Comparison of ENCODE assay signal across 14 cellular contexts in genomic region chr17:39244016-39244599, GRCh38. TPM values are rescaled to one million over a fixed set of nuclear protein-coding genes. Genes with fewer than 3 reads are reported as not detected.
A peak's percentile ranks its signal among the peaks of the same experiment; 100 is the strongest.
DNase-seq lines count a peak whose midpoint lies in the region; ATAC-seq, FAIRE-seq and TF ChIP-seq lines count a peak whose summit lies in the region.
"Had no signal": no experiment of that assay in that cellular context is flagged by ENCODE, and none has a peak within 500 bp of the region (broad histone marks: within the 10 kb centered on the region; RNA-seq: fewer than 3 reads in every experiment).

No MANE protein-coding gene starts in this region.

- no peak for TF ChIP-seq POLR2A in K562 (conservative IDR thresholded peaks at IDR 0.05)

- H3K27ac ChIP-seq in K562 (ENCODE audit: extremely low read depth, low read depth, low read length): no peak overlapping the region
- H3K27ac ChIP-seq: adrenal gland had no signal

- peaks cover 4% of the 10 kb centered on the region for H3K27me3 Mint-ChIP-seq in activated T-cell treated with anti-CD3 and anti-CD28 coated beads, Interleukin-2, amount 50 U/mL, for 24 hours

- no peak for TF ChIP-seq CTCF in Loucy (conservative IDR thresholded peaks at IDR 0.05; ENCODE audit: low read length)
- no peak for TF ChIP-seq CTCF in K562 (IDR thresholded peaks at IDR 0.05 in 2 of 3, conservative IDR thresholded peaks at IDR 0.05 in 1 of 3; ENCODE audit: insufficient read depth in 2 of 3, low read depth in 1 of 3, low read length in 3 of 3)

- H3K9me1 ChIP-seq in K562 (ENCODE audit: control insufficient read depth, insufficient read depth, low read length): no peaks in the 10 kb centered on the region

- H2AFZ ChIP-seq in Loucy (ENCODE audit: low read length) (peak overlapping the region; percentile 49), K562 (ENCODE audit: low read depth, low read length) (peak overlapping the region; percentile 32; the same call in 1 of the 2 replicates)

- no peak for TF ChIP-seq RAD21 in K562 (CRISPR knock-in tag; conservative IDR thresholded peaks at IDR 0.05 in 1 of 2, IDR thresholded peaks at IDR 0.05 in 1 of 2)

- peak overlapping the region; percentile 64 for H3K4me3 ChIP-seq in Loucy (ENCODE audit: low read length, poor library complexity, severe bottlenecking)
- H3K4me3 ChIP-seq in K562: no peak overlapping the region
- H3K4me3 ChIP-seq: adrenal gland had no signal

- POLR2A ChIA-PET in K562 (lab: Yijun Ruan, JAX): interaction anchor here (0.6 to 1.5 kb wide), 13 partner anchors 9 to 583 kb away, joined by 3 to 8 read pairs (median 3); partner anchors contain the start of gene RPL19

- ATAC-seq in K562 (no peak; the same call in 2 of the 3 replicates), HG02759 (IDR thresholded peaks at IDR 0.05; ENCODE audit: unreplicated experiment) (no peak)

- no peaks in the 10 kb centered on the region for H3K9me2 ChIP-seq in Loucy (replicated peaks; ENCODE audit: low read depth, low read length)

- H3K9me3 ChIP-seq in Loucy (ENCODE audit: insufficient read depth, low read depth, low read length) (no peaks in the 10 kb centered on the region), K562 (replicated peaks; ENCODE audit: control insufficient read depth, insufficient read depth, low read depth, low read length) (no peaks in the 10 kb centered on the region)
- H3K9me3 ChIP-seq: adrenal gland had no signal

- TF ChIP-seq EP300 in K562 (IDR thresholded peaks at IDR 0.05; ENCODE audit: low read length): no peak

- H3K79me2 ChIP-seq in Loucy (ENCODE audit: insufficient read depth, low read length) (no peaks in the 10 kb centered on the region), K562 (ENCODE audit: control insufficient read depth, insufficient read depth, low read length) (no peaks in the 10 kb centered on the region)

- no peaks in the 10 kb centered on the region for H3K36me3 ChIP-seq in Loucy (ENCODE audit: insufficient read depth, low read length)
- H3K36me3 ChIP-seq in K562 (ENCODE audit: control insufficient read depth, insufficient read depth, low read length): no peaks in the 10 kb centered on the region
- H3K36me3 ChIP-seq: adrenal gland had no signal

- WGBS in K562 (ENCODE audit: insufficient coverage, low coverage, missing lambda C conversion rate): 47% methylated on average over 11 of the region's 11 CpGs

- H3K9ac ChIP-seq in Loucy (ENCODE audit: low read depth, low read length, poor library complexity, severe bottlenecking): peak overlapping the region; percentile 60
- peak overlapping the region in 1 of 2 experiments; percentile 49; a peak in 2 of 4 replicates for H3K9ac ChIP-seq in K562 (ENCODE audit: insufficient read depth in 1 of 2, low read depth in 2 of 2, low read length in 2 of 2)

- no peak for FAIRE-seq in K562 (lab: Jason Lieb, UNC)
- FAIRE-seq: frontal cortex had no signal

- peak overlapping the region; percentile 88 for H3K4me2 ChIP-seq in Loucy (ENCODE audit: low read depth, low read length, poor library complexity, severe bottlenecking)
- no peak overlapping the region for H3K4me2 ChIP-seq in K562 (ENCODE audit: insufficient read depth, low read length)

- no peaks in the 10 kb centered on the region for H3K36me3 Mint-ChIP-seq in activated T-cell treated with anti-CD3 and anti-CD28 coated beads, Interleukin-2, amount 50 U/mL, for 24 hours (ENCODE audit: low read depth)

- intact Hi-C loops in K562 (cut with micrococcal nuclease): loop anchor here (1.0 to 10.0 kb wide), 2 partner anchors 37 to 89 kb away; partner anchors contain the start of gene PLXDC1

- H3K27me3 ChIP-seq in Loucy (ENCODE audit: insufficient read depth, low read length, poor library complexity, severe bottlenecking): no peaks in the 10 kb centered on the region
- no peaks in the 10 kb centered on the region for H3K27me3 ChIP-seq in K562 (ENCODE audit: control insufficient read depth in 2 of 2, insufficient read depth in 2 of 2, low read length in 2 of 2)
- H3K27me3 ChIP-seq: adrenal gland had no signal

- in situ Hi-C loops in K562 (cut with MboI): no loop called here

- DNase-seq in activated T-cell treated with anti-CD3 and anti-CD28 coated beads, Interleukin-2, amount 50 U/mL, for 24 hours: peak; percentile 29
- no peak for DNase-seq in activated T-cell treated with anti-CD3 and anti-CD28 coated beads for 4 hours
- DNase-seq in K562 (ENCODE audit: extremely low read depth in 1 of 4, low spot score in 3 of 4): no peak
- peak; percentile 45 for DNase-seq in retina
- no peak for DNase-seq in NCI-H2196 (lab: John Stamatoyannopoulos, UW; ENCODE audit: unreplicated experiment)
- DNase-seq in NCI-H2081 treated with DMSO at 0.1 percent for 48 hours (lab: John Stamatoyannopoulos, UW): no peak

- no TSS peak for BruUV-seq in K562 (replicated peaks; lab: Mats Ljungman, UMichigan)

- no peaks in the 10 kb centered on the region for H4K20me1 ChIP-seq in Loucy (ENCODE audit: insufficient read depth, low read length, poor library complexity, severe bottlenecking)
- H4K20me1 ChIP-seq in K562 (replicated peaks; ENCODE audit: control insufficient read depth, insufficient read depth, low read length): peaks cover 4% of the 10 kb centered on the region; the same call in 1 of the 2 replicates

- CTCF ChIA-PET in K562 (lab: Yijun Ruan, JAX; ENCODE audit: low intra/inter-chr PET ratio): interaction anchor here (0.5 to 1.8 kb wide), 4 partner anchors 8 to 326 kb away, joined by 3 to 21 read pairs (median 10); no protein-coding TSS in a partner anchor

- H3K9me3 Mint-ChIP-seq in activated T-cell treated with anti-CD3 and anti-CD28 coated beads, Interleukin-2, amount 50 U/mL, for 24 hours: no peaks in the 10 kb centered on the region
- H3K9me3 Mint-ChIP-seq: T-helper 2 cell treated with Interferon-gamma antibody and Interleukin-4, amounts not matched to agents 5 μg/mL and 100 μg/mL, for 36 hours had no signal

- H3F3A ChIP-seq in Loucy (ENCODE audit: low read depth): peaks cover 4% of the 10 kb centered on the region; the same call in 1 of the 2 replicates

- no peak overlapping the region for H3K4me3 Mint-ChIP-seq in activated T-cell treated with anti-CD3 and anti-CD28 coated beads, Interleukin-2, amount 50 U/mL, for 24 hours
- H3K4me3 Mint-ChIP-seq: T-helper 2 cell treated with Interferon-gamma antibody and Interleukin-4, amounts not matched to agents 5 μg/mL and 100 μg/mL, for 36 hours had no signal

- peaks cover 18% of the 10 kb centered on the region for H3K4me1 Mint-ChIP-seq in activated T-cell treated with anti-CD3 and anti-CD28 coated beads, Interleukin-2, amount 50 U/mL, for 24 hours (ENCODE audit: low read depth)

- H3K27ac Mint-ChIP-seq in activated T-cell treated with anti-CD3 and anti-CD28 coated beads, Interleukin-2, amount 50 U/mL, for 24 hours: no peak overlapping the region
- H3K27ac Mint-ChIP-seq: T-helper 2 cell treated with Interferon-gamma antibody and Interleukin-4, amounts not matched to agents 5 μg/mL and 100 μg/mL, for 36 hours had no signal

- peaks cover 20% of the 10 kb centered on the region for H3K4me1 ChIP-seq in Loucy (ENCODE audit: insufficient read depth, low read length, poor library complexity, severe bottlenecking)
- H3K4me1 ChIP-seq in K562 (replicated peaks in 1 of 2; ENCODE audit: control insufficient read depth in 2 of 2, insufficient read depth in 2 of 2, low read length in 2 of 2): peaks cover 2 to 14% of the 10 kb centered on the region in 2 experiments; a peak in 4 of 5 replicates
- H3K4me1 ChIP-seq: adrenal gland had no signal

RNA-seq across cellular contexts. Expression of gene STAC2, which starts 18.4 kb away (rescaled TPM):
- not detected in 2 replicates for total RNA-seq in K562 (2011; cell fraction: chromatin; rRNA removed; ENCODE audit: low replicate concordance)
- total RNA-seq in K562 (2011; cell fraction: nucleolus; rRNA removed): not detected in 2 replicates
- total RNA-seq in K562 (2011; cell fraction: nucleoplasm; rRNA removed): not detected in 2 replicates
- total RNA-seq in K562 (2014; rRNA removed): not detected in 2 replicates
- not detected in 2 replicates for total RNA-seq in K562 (2014; rRNA removed; fragmentation: Illumina TruSeq; extraction: Trizol)
- total RNA-seq in K562 (2015; rRNA removed; fragmentation: Illumina TruSeq; extraction: Trizol): not detected in 2 replicates
- total RNA-seq in K562 (2021): not detected in 2 replicates
- polyA plus RNA-seq in K562 (2011; rRNA removed): not detected in 2 replicates
- polyA plus RNA-seq in K562 (2011; cell fraction: cytosol; rRNA removed): not detected in 2 replicates
- polyA plus RNA-seq in K562 (2011; cell fraction: nucleus; rRNA removed): not detected in 2 replicates
- not detected in 2 replicates for polyA plus RNA-seq in K562 (2012)
- not detected in 2 replicates for polyA plus RNA-seq in K562 (2014; fragmentation: Illumina TruSeq; extraction: Trizol)
- not detected for polyA plus RNA-seq in K562 (2014; fragmentation: Nextera tagmentation; extraction: Ambion mirVana)
- not detected in 2 replicates for polyA plus RNA-seq in K562 (2014; rRNA removed)
- polyA minus RNA-seq in K562 (2011; rRNA and poly(A)+ RNA removed): not detected in 2 replicates
- polyA minus RNA-seq in K562 (2011; cell fraction: cytosol; rRNA and poly(A)+ RNA removed): not detected in 2 replicates
- not detected in 2 replicates for polyA minus RNA-seq in K562 (2011; cell fraction: nucleus; rRNA and poly(A)+ RNA removed)
- total RNA-seq: dermis microvascular lymphatic vessel endothelial cell, kidney epithelial cell had no signal
- polyA plus RNA-seq: neural cell had no signal

RNA-seq across cellular contexts. Expression of gene RPL19, which starts 44.0 kb away (rescaled TPM):
- total RNA-seq in K562 (2011; cell fraction: chromatin; rRNA removed; ENCODE audit: low replicate concordance): 162 and 216 TPM in 2 replicates
- 446 and 472 TPM in 2 replicates for total RNA-seq in K562 (2011; cell fraction: nucleolus; rRNA removed)
- 512 and 741 TPM in 2 replicates for total RNA-seq in K562 (2011; cell fraction: nucleoplasm; rRNA removed)
- total RNA-seq in K562 (2014; rRNA removed) (3,823 and 4,254 TPM in 2 replicates), K562 (2014; rRNA removed; fragmentation: Illumina TruSeq; extraction: Trizol) (2,411 and 3,109 TPM in 2 replicates), K562 (2015; rRNA removed; fragmentation: Illumina TruSeq; extraction: Trizol) (3,681 and 3,727 TPM in 2 replicates), K562 (2021) (2,367 and 2,508 TPM in 2 replicates)
- polyA plus RNA-seq in K562 (2011; rRNA removed) (1,550 and 2,263 TPM in 2 replicates), K562 (2014; fragmentation: Illumina TruSeq; extraction: Trizol) (4,063 and 4,614 TPM in 2 replicates), K562 (2014; fragmentation: Nextera tagmentation; extraction: Ambion mirVana) (1,000 to 10,000 TPM; 3,604 to 4,229 TPM), K562 (2014; rRNA removed) (3,808 and 3,851 TPM in 2 replicates)
- 1,909 and 2,489 TPM in 2 replicates for polyA plus RNA-seq in K562 (2011; cell fraction: cytosol; rRNA removed)
- polyA plus RNA-seq in K562 (2011; cell fraction: nucleus; rRNA removed): 662 and 945 TPM in 2 replicates
- 2,279 and 3,326 TPM in 2 replicates for polyA plus RNA-seq in K562 (2012)
- 920 and 1,322 TPM in 2 replicates for polyA minus RNA-seq in K562 (2011; rRNA and poly(A)+ RNA removed)
- polyA minus RNA-seq in K562 (2011; cell fraction: cytosol; rRNA and poly(A)+ RNA removed): 617 and 787 TPM in 2 replicates
- 123 and 152 TPM in 2 replicates for polyA minus RNA-seq in K562 (2011; cell fraction: nucleus; rRNA and poly(A)+ RNA removed)

RNA-seq across cellular contexts. Expression of gene CACNB1, which starts 46.6 kb away (rescaled TPM):
- 38.1 and 87.3 TPM in 2 replicates for total RNA-seq in K562 (2011; cell fraction: chromatin; rRNA removed; ENCODE audit: low replicate concordance)
- total RNA-seq in K562 (2011; cell fraction: nucleolus; rRNA removed): 39.5 and 41.0 TPM in 2 replicates
- 40.0 and 54.4 TPM in 2 replicates for total RNA-seq in K562 (2011; cell fraction: nucleoplasm; rRNA removed)
- total RNA-seq in K562 (2014; rRNA removed): 2.2 and 3.7 TPM in 2 replicates
- total RNA-seq in K562 (2014; rRNA removed; fragmentation: Illumina TruSeq; extraction: Trizol): 2.6 and 3.6 TPM in 2 replicates
- 1.7 and 2.0 TPM in 2 replicates for total RNA-seq in K562 (2015; rRNA removed; fragmentation: Illumina TruSeq; extraction: Trizol)
- total RNA-seq in K562 (2021): 6.7 and 7.4 TPM in 2 replicates
- 3.0 and 3.2 TPM in 2 replicates for polyA plus RNA-seq in K562 (2011; rRNA removed)
- 1.5 and 3.4 TPM in 2 replicates for polyA plus RNA-seq in K562 (2011; cell fraction: cytosol; rRNA removed)
- 10.8 and 29.9 TPM in 2 replicates for polyA plus RNA-seq in K562 (2011; cell fraction: nucleus; rRNA removed)
- polyA plus RNA-seq in K562 (2012): 2.1 and 2.9 TPM in 2 replicates
- polyA plus RNA-seq in K562 (2014; fragmentation: Illumina TruSeq; extraction: Trizol): 3.0 and 3.6 TPM in 2 replicates
- under 1 TPM; 0.08 to 0.18 TPM for polyA plus RNA-seq in K562 (2014; fragmentation: Nextera tagmentation; extraction: Ambion mirVana)
- polyA plus RNA-seq in K562 (2014; rRNA removed): 3.7 and 4.6 TPM in 2 replicates
- 8.4 and 16.2 TPM in 2 replicates for polyA minus RNA-seq in K562 (2011; rRNA and poly(A)+ RNA removed)
- polyA minus RNA-seq in K562 (2011; cell fraction: cytosol; rRNA and poly(A)+ RNA removed): 2.5 and 5.3 TPM in 2 replicates
- 8.2 and 16.4 TPM in 2 replicates for polyA minus RNA-seq in K562 (2011; cell fraction: nucleus; rRNA and poly(A)+ RNA removed)

Comparison
In these comparisons a context has a peak if more than half of its experiments do, and no peak if none do; other contexts are left out.
1. DNase-seq: peak in activated T-cell treated with anti-CD3 and anti-CD28 coated beads, Interleukin-2, amount 50 U/mL, for 24 hours (single experiment) and retina (single experiment); none in activated T-cell treated with anti-CD3 and anti-CD28 coated beads for 4 hours (single experiment), K562 (0 of 4), NCI-H2196 (single experiment) and NCI-H2081 treated with DMSO at 0.1 percent for 48 hours (single experiment).